Comparison of ENCODE assay signal across 8 cellular contexts in genomic region chr2:127811922-127812321, GRCh38. TPM values are rescaled to one million over a fixed set of nuclear protein-coding genes. Genes with fewer than 3 reads are reported as not detected.
A peak's percentile ranks its signal among the peaks of the same experiment; 100 is the strongest.
DNase-seq lines count a peak whose midpoint lies in the region; ATAC-seq, FAIRE-seq and TF ChIP-seq lines count a peak whose summit lies in the region.

No MANE protein-coding gene starts in this region.

- no peak for ATAC-seq in pancreas

- POLR2A ChIA-PET in PC-9 (lab: Charles Lee; ENCODE audit: unreplicated experiment), result interaction anchor here (0.7 kb wide), 1 partner anchor 66 kb away, joined by 3 read pairs; no protein-coding TSS in a partner anchor

- H3K4me3 ChIP-seq in GM12865 (ENCODE audit: low read depth, low read length) (peak overlapping the region; percentile 86), PC-9 (peak overlapping the region; percentile 89), pancreas (peak overlapping the region in 3 of 4 donors; percentile 79 to 87 (median 82)), small intestine (ENCODE audit: low read depth in 1 of 2, low read length in 2 of 2) (peak overlapping the region in 1 of 2 donors; percentile 96)

- no peak for FAIRE-seq in pancreas (lab: Jason Lieb, UNC)
- FAIRE-seq in small intestine (lab: Jason Lieb, UNC), result no peak

- H3K4me1 ChIP-seq in PC-9 (replicated peaks; ENCODE audit: insufficient read depth) (peaks cover 31% of the 10 kb centered on the region), pancreas (peaks cover 4 to 27% (median 8%) of the 10 kb centered on the region in 3 donors), small intestine (ENCODE audit: control insufficient read depth in 2 of 2, insufficient read depth in 1 of 2, low read depth in 1 of 2, low read length in 1 of 2) (peaks cover 0 to 7% of the 10 kb centered on the region in 2 donors)

- H3K9me3 ChIP-seq in PC-9 (ENCODE audit: insufficient read depth, low read depth) (no peaks in the 10 kb centered on the region), pancreas (no peaks in the 10 kb centered on the region), small intestine (ENCODE audit: control insufficient read depth, low read depth) (no peaks in the 10 kb centered on the region)

- H3K27ac Mint-ChIP-seq in endothelial cell (ENCODE audit: unreplicated experiment), result peak overlapping the region; percentile 76

- WGBS in pancreas, 2 donors, result 80 to 81% methylated on average over 13 of the region's 13 CpGs
- 79 to 84% (median 82%) methylated on average over 13 of the region's 13 CpGs for WGBS in small intestine, 3 donors

- peaks cover 12% of the 10 kb centered on the region for H3K27me3 Mint-ChIP-seq in endothelial cell (ENCODE audit: unreplicated experiment)

- peaks cover 4% of the 10 kb centered on the region; the same call in 1 of the 2 replicates for H3K27me3 ChIP-seq in PC-9 (ENCODE audit: insufficient read depth, low read depth)
- H3K27me3 ChIP-seq in pancreas, result no peaks in the 10 kb centered on the region
- no peaks in the 10 kb centered on the region for H3K27me3 ChIP-seq in small intestine (ENCODE audit: control insufficient read depth in 2 of 2, insufficient read depth in 2 of 2, low read length in 2 of 2)

- no TSS peak for BruUV-seq in PC-9 (replicated peaks; lab: Mats Ljungman, UMichigan)

- H3K36me3 ChIP-seq in PC-9 (ENCODE audit: low read depth), result no peaks in the 10 kb centered on the region
- H3K36me3 ChIP-seq in pancreas, result no peaks in the 10 kb centered on the region
- no peaks in the 10 kb centered on the region for H3K36me3 ChIP-seq in small intestine (ENCODE audit: control insufficient read depth in 2 of 2, insufficient read depth in 2 of 2, low read length in 2 of 2)

- peaks cover 40% of the 10 kb centered on the region for H3K79me2 ChIP-seq in PC-9 (ENCODE audit: low read depth)

- H4K20me1 ChIP-seq in PC-9 (ENCODE audit: insufficient read depth), result peaks cover 35% of the 10 kb centered on the region

- H3K4me2 ChIP-seq in PC-9, result peak overlapping the region; percentile 82

- H3K36me3 Mint-ChIP-seq in endothelial cell (ENCODE audit: low read depth, unreplicated experiment), result peaks cover 11% of the 10 kb centered on the region

- TF ChIP-seq CTCF in GM12865 (IDR thresholded peaks at IDR 0.05; ENCODE audit: insufficient read depth, low read depth, low read length, missing control alignments) (no peak), PC-9 (conservative IDR thresholded peaks at IDR 0.05) (no peak), endothelial cell (IDR thresholded peaks at IDR 0.05; ENCODE audit: unreplicated experiment) (no peak), pancreas (IDR thresholded peaks at IDR 0.05) (no peak), GM20000 (IDR thresholded peaks at IDR 0.05; ENCODE audit: extremely low read depth, missing control alignments) (no peak)

- H3K9me2 ChIP-seq in PC-9 (ENCODE audit: insufficient read depth), result no peaks in the 10 kb centered on the region

- H2AFZ ChIP-seq in PC-9, result peak overlapping the region; percentile 98

- no peaks in the 10 kb centered on the region for H3K9me3 Mint-ChIP-seq in endothelial cell (ENCODE audit: unreplicated experiment)

- DNase-seq in GM12865 (ENCODE audit: low read depth) (no peak), PC-9 (peak in 1 of 2 experiments; percentile 26), endothelial cell (ENCODE audit: low spot score) (no peak), pancreas (no peak), NCI-H1417 treated with DMSO at 0.1 percent for 48 hours (lab: John Stamatoyannopoulos, UW) (no peak), small intestine (no peak), NCI-H146 (lab: John Stamatoyannopoulos, UW) (no peak), GM20000 (ENCODE audit: low spot score) (no peak)

- CTCF ChIA-PET in PC-9 (lab: Charles Lee), result no interaction called here

- H3K4me1 Mint-ChIP-seq in endothelial cell (ENCODE audit: unreplicated experiment), result peaks cover 16% of the 10 kb centered on the region

- intact Hi-C loops in PC-9 (cut with micrococcal nuclease; ENCODE audit: unreplicated experiment), result loop anchor here (2.0 to 5.0 kb wide), 4 partner anchors 41 to 285 kb away; partner anchors contain the start of genes IWS1, POLR2D and SFT2D3
- intact Hi-C loops in pancreas (cut with DNase I), result no loop called here

- no peak overlapping the region for H3K27ac ChIP-seq in PC-9
- peak overlapping the region in 2 of 4 donors; percentile 96 to 97 for H3K27ac ChIP-seq in pancreas
- H3K27ac ChIP-seq in small intestine (ENCODE audit: low read depth in 1 of 2, low read length in 1 of 2), result peak overlapping the region in 1 of 2 donors; percentile 96

- peak overlapping the region; percentile 83 for H3K4me3 Mint-ChIP-seq in endothelial cell (ENCODE audit: unreplicated experiment)

- H3F3A ChIP-seq in PC-9 (ENCODE audit: insufficient read depth, low read depth), result peaks cover 7% of the 10 kb centered on the region; the same call in 1 of the 2 replicates

RNA-seq across cellular contexts. Expression of gene WDR33, which starts 1.0 kb away (rescaled TPM):
- 53.7 and 59.3 TPM in 2 replicates for total RNA-seq in PC-9 (2021)
- total RNA-seq in endothelial cell (ENCODE audit: unreplicated experiment), result 52.1 TPM
- 10 to 100 TPM; 16.0 to 29.6 (median 21.6) TPM for total RNA-seq in pancreas
- 10 to 100 TPM in 1 of 2 donors, 1 to 10 TPM in 1; 8.9 to 14.3 TPM for polyA plus RNA-seq in pancreas
- 10 to 100 TPM; 11.0 to 14.6 (median 13.0) TPM for polyA plus RNA-seq in small intestine

RNA-seq across cellular contexts. Expression of gene POLR2D, which starts 46.0 kb away (rescaled TPM):
- 40.4 and 46.4 TPM in 2 replicates for total RNA-seq in PC-9 (2021)
- 24.4 TPM for total RNA-seq in endothelial cell (ENCODE audit: unreplicated experiment)
- 10 to 100 TPM in 4 of 6 donors, 1 to 10 TPM in 2; 8.6 to 15.7 (median 13.1) TPM for total RNA-seq in pancreas
- 1 to 10 TPM; 6.0 to 6.2 TPM for polyA plus RNA-seq in pancreas
- polyA plus RNA-seq in small intestine, result 10 to 100 TPM in 1 of 3 donors, 1 to 10 TPM in 2; 5.6 to 15.9 (median 9.5) TPM
